Comparison of ENCODE assay signal across 10 cellular contexts in the genomic region with DNA sequence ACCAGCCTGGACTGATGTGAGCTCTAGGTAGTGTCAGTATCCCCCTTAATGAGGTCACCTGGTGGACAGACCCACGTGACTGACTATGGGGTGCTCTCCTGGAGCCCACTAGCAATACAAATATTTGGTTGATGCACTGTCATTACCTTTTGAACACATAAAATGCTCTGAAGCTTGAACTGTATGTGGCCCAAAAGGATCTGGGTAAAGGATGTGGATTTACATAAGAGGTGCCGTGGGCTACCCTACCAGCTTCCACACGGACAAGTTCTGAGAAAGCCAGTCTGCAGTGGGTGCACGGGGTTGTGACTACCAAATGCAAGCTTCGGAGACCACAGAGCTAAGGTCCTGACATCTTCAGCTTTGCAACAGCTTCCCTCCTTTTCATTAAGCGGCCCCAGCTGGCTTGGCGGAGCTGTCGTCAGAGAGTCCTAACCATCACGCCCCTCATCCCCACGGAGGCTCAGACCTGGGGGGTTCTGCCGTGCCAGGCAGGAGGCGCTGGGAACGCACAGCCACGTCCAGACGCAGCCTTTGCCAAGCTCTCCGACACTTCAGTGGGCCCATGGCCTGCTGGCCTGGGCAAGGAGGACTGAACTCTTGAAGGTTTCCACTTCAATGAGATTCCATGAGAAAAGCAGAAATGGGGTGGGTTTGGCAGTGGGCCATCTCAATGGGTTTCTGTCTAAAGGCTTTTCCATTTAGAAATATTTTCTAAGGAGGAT.
DNase-seq lines count a peak whose midpoint lies in the region; ATAC-seq lines count a peak whose summit lies in the region.
"Had no signal": no experiment of that assay in that cellular context is flagged by ENCODE, and none has a peak within 500 bp of the region (broad histone marks: within the 10 kb centered on the region; RNA-seq: fewer than 3 reads in every experiment).

No MANE protein-coding gene starts in this region.

- H3K36me3 Mint-ChIP-seq in activated T-helper 2 cell treated with anti-CD3 and anti-CD28 coated beads, Interferon-gamma antibody, Interleukin-2, Interleukin-4, amounts not matched to agents 10 μg/mL and 5 μg/mL and 100 μg/mL, durations not matched to agents 14 hours and 24 hours and 36 hours (ENCODE audit: low read depth), result no peaks in the 10 kb centered on the region

- no peak overlapping the region for H3K27ac Mint-ChIP-seq in activated T-helper 2 cell treated with anti-CD3 and anti-CD28 coated beads, Interferon-gamma antibody, Interleukin-2, Interleukin-4, amounts not matched to agents 10 μg/mL and 5 μg/mL and 100 μg/mL, durations not matched to agents 14 hours and 24 hours and 36 hours

- H3K4me1 Mint-ChIP-seq in activated T-helper 2 cell treated with anti-CD3 and anti-CD28 coated beads, Interferon-gamma antibody, Interleukin-2, Interleukin-4, amounts not matched to agents 10 μg/mL and 5 μg/mL and 100 μg/mL, durations not matched to agents 14 hours and 24 hours and 36 hours (ENCODE audit: low read depth), result peaks cover 28% of the 10 kb centered on the region

- intact Hi-C loops in sciatic nerve (cut with DNase I), result no loop called here
- intact Hi-C loops in activated T-helper 2 cell treated with anti-CD3 and anti-CD28 coated beads, Interferon-gamma antibody, Interleukin-2, Interleukin-4, amounts not matched to agents 10 μg/mL and 5 μg/mL and 100 μg/mL, durations not matched to agents 14 hours and 24 hours and 36 hours (cut with micrococcal nuclease), result loop anchor here (10.0 kb wide), 1 partner anchor 231 kb away; a partner anchor contains a TSS

- no peak for ATAC-seq in sciatic nerve
- no peak for ATAC-seq in GM18511 (IDR thresholded peaks at IDR 0.05; ENCODE audit: unreplicated experiment)
- ATAC-seq: esophagus mucosa had no signal

- H3K4me3 Mint-ChIP-seq in activated T-helper 2 cell treated with anti-CD3 and anti-CD28 coated beads, Interferon-gamma antibody, Interleukin-2, Interleukin-4, amounts not matched to agents 10 μg/mL and 5 μg/mL and 100 μg/mL, durations not matched to agents 14 hours and 24 hours and 36 hours (ENCODE audit: low read depth), result no peak overlapping the region

- DNase-seq in Ammon's horn (ENCODE audit: low spot score) (peak; percentile 57), astrocyte of the hippocampus (ENCODE audit: low read depth, low spot score) (peak; percentile 86), hepatic stellate cell (ENCODE audit: low spot score) (peak; percentile 25), sciatic nerve (ENCODE audit: low spot score) (peak; percentile 79), NOMO-1 treated with DMSO at 0.1 percent for 48 hours (lab: John Stamatoyannopoulos, UW; ENCODE audit: unreplicated experiment) (no peak), T-helper 1 cell (no peak)
- DNase-seq in activated T-helper 2 cell treated with anti-CD3 and anti-CD28 coated beads, Interferon-gamma antibody, Interleukin-2, Interleukin-4, amounts not matched to agents 10 μg/mL and 5 μg/mL and 100 μg/mL, durations not matched to agents 14 hours and 24 hours and 36 hours (ENCODE audit: low spot score), result no peak
- DNase-seq: stimulated activated CD4-positive, alpha-beta T cell treated with anti-CD3 and anti-CD28 coated beads, Interleukin-4, amount 100 ng/mL, for 24 hours had no signal

- no peaks in the 10 kb centered on the region for H3K27me3 Mint-ChIP-seq in activated T-helper 2 cell treated with anti-CD3 and anti-CD28 coated beads, Interferon-gamma antibody, Interleukin-2, Interleukin-4, amounts not matched to agents 10 μg/mL and 5 μg/mL and 100 μg/mL, durations not matched to agents 14 hours and 24 hours and 36 hours (ENCODE audit: low read depth)

- no peaks in the 10 kb centered on the region for H3K9me3 Mint-ChIP-seq in activated T-helper 2 cell treated with anti-CD3 and anti-CD28 coated beads, Interferon-gamma antibody, Interleukin-2, Interleukin-4, amounts not matched to agents 10 μg/mL and 5 μg/mL and 100 μg/mL, durations not matched to agents 14 hours and 24 hours and 36 hours

Comparison
In these comparisons a context has a peak if more than half of its experiments do, and no peak if none do; other contexts are left out.
1. DNase-seq: peak in Ammon's horn (single experiment), astrocyte of the hippocampus (single experiment), hepatic stellate cell (single experiment) and sciatic nerve (single experiment); none in activated T-helper 2 cell treated with anti-CD3 and anti-CD28 coated beads, Interferon-gamma antibody, Interleukin-2, Interleukin-4, amounts not matched to agents 10 μg/mL and 5 μg/mL and 100 μg/mL, durations not matched to agents 14 hours and 24 hours and 36 hours (single experiment), NOMO-1 treated with DMSO at 0.1 percent for 48 hours (single experiment) and T-helper 1 cell (0 of 5).